3 cellular contexts compared by ENCODE assay signal in genomic region chr1:93969887-93970286, GRCh38.
"Had no signal": no experiment of that assay in that cellular context is flagged by ENCODE, and none has a peak within 500 bp of the region (broad histone marks: within the 10 kb centered on the region; RNA-seq: fewer than 3 reads in every experiment).

No MANE protein-coding gene starts in this region.

- H3K4me3 ChIP-seq: K562 had no signal

- ATAC-seq: HepG2, K562 had no signal

- H3K27ac ChIP-seq: HL-60 had no signal
